In genomic region chr18:32771169-32771751, GRCh38 we compare ENCODE assay signal across 1 cellular context.
A peak's percentile ranks its signal among the peaks of the same experiment; 100 is the strongest.
TF ChIP-seq lines count a peak whose summit lies in the region.

No MANE protein-coding gene starts in this region.

TF ChIP-seq in H1, 55 proteins besides CTCF, POLR2A, EP300 and RAD21 (continued from another document):
- no peak for TF ChIP-seq JUN (IDR thresholded peaks at IDR 0.05; ENCODE audit: low read depth, low read length)
- TF ChIP-seq CTBP2 (IDR thresholded peaks at IDR 0.05; ENCODE audit: borderline replicate concordance, insufficient read depth, insufficient read length, low read length) = peak; percentile 76
- TF ChIP-seq ATF2 (IDR thresholded peaks at IDR 0.05; ENCODE audit: low read length) = no peak
- TF ChIP-seq SUZ12 (IDR thresholded peaks at IDR 0.05; ENCODE audit: low read length) = peak; percentile 51
- TF ChIP-seq ASH2L (IDR thresholded peaks at IDR 0.05; ENCODE audit: low read length) = peak; percentile 69
- TF ChIP-seq CHD2 (IDR thresholded peaks at IDR 0.05; ENCODE audit: low read length) = no peak
- TF ChIP-seq MAX (IDR thresholded peaks at IDR 0.05) = 0 out of 2 replicates have a peak, but pooled peaks have one; percentile 9
- no peak for TF ChIP-seq TAF7 (optimal IDR thresholded peaks at IDR 0.05; ENCODE audit: borderline replicate concordance, low read depth, low read length)
- TF ChIP-seq GABPA (IDR thresholded peaks at IDR 0.05; ENCODE audit: borderline replicate concordance, insufficient read depth, low read length) = no peak
- no peak for TF ChIP-seq RNF2 (IDR thresholded peaks at IDR 0.05; ENCODE audit: borderline replicate concordance, low read depth, low read length, missing control alignments, poor library complexity, severe bottlenecking)
TF ChIP-seq in H1: peak in this region for 8.
